ENCODE assay signal across 24 cellular contexts in genomic region chr15:90487186-90487585, GRCh38. TPM values are rescaled to one million over a fixed set of nuclear protein-coding genes. Genes with fewer than 3 reads are reported as not detected.
DNase-seq lines count a peak whose midpoint lies in the region; ATAC-seq and TF ChIP-seq lines count a peak whose summit lies in the region.
"Had no signal": no experiment of that assay in that cellular context is flagged by ENCODE, and none has a peak within 500 bp of the region (broad histone marks: within the 10 kb centered on the region; RNA-seq: fewer than 3 reads in every experiment).

No MANE protein-coding gene starts in this region.

- H4K91ac ChIP-seq in trophoblast cell (ENCODE audit: low read depth, low read length): no peak overlapping the region

- H3K23ac ChIP-seq in trophoblast cell (ENCODE audit: low read length): no peak overlapping the region

- H3K27me3 Mint-ChIP-seq in T-helper 17 cell: no peaks in the 10 kb centered on the region
- H3K27me3 Mint-ChIP-seq in type B pancreatic cell: no peaks in the 10 kb centered on the region
- H3K27me3 Mint-ChIP-seq: CD4-positive, alpha-beta T cell had no signal

- H3K79me1 ChIP-seq in trophoblast cell (ENCODE audit: low read length): peaks cover 2% of the 10 kb centered on the region

- H3K4me3 Mint-ChIP-seq in T-helper 17 cell (no peak overlapping the region), type B pancreatic cell (no peak overlapping the region)
- H3K4me3 Mint-ChIP-seq: CD14-positive monocyte; CD4-positive, alpha-beta T cell; CD8-positive, alpha-beta memory T cell had no signal

- no peak overlapping the region for H4K12ac ChIP-seq in trophoblast cell (ENCODE audit: low read depth, low read length)

- no peak overlapping the region for H3K4ac ChIP-seq in trophoblast cell (ENCODE audit: low read depth, low read length)

- no peak overlapping the region for H4K8ac ChIP-seq in trophoblast cell (ENCODE audit: low read depth, low read length)

- no peaks in the 10 kb centered on the region for H3K9me3 Mint-ChIP-seq in type B pancreatic cell
- H3K9me3 Mint-ChIP-seq: CD14-positive monocyte; CD4-positive, alpha-beta T cell; CD8-positive, alpha-beta memory T cell had no signal

- H2BK5ac ChIP-seq in trophoblast cell (ENCODE audit: low read depth, low read length, poor library complexity): no peak overlapping the region

- H3K27ac ChIP-seq in left lung (no peak overlapping the region), trophoblast cell (ENCODE audit: low read depth, low read length) (no peak overlapping the region)
- H3K27ac ChIP-seq: A549; BLaER1 treated with 17β-estradiol and CSF1 and Interleukin-3, amounts not matched to agents 10 nM and 100 nM; GM23248 had no signal

- H3K9me3 ChIP-seq in T-helper 17 cell (ENCODE audit: control insufficient read depth, low read length, poor library complexity, severe bottlenecking) (no peaks in the 10 kb centered on the region), left lung (no peaks in the 10 kb centered on the region), trophoblast cell (ENCODE audit: insufficient read depth, low read depth, low read length) (no peaks in the 10 kb centered on the region)
- H3K9me3 ChIP-seq: A549; BE2C; BLaER1 treated with 17β-estradiol and CSF1 and Interleukin-3, amounts not matched to agents 10 nM and 100 nM had no signal

- H3K27me3 ChIP-seq in left lung (no peaks in the 10 kb centered on the region), trophoblast cell (ENCODE audit: insufficient read depth, low read length) (no peaks in the 10 kb centered on the region)
- H3K27me3 ChIP-seq: BE2C; BLaER1 treated with 17β-estradiol and CSF1 and Interleukin-3, amounts not matched to agents 10 nM and 100 nM had no signal

- ATAC-seq in T-helper 17 cell (no peak), left lung (peak; percentile 93)
- ATAC-seq: A549, GM12878 had no signal

- H2BK12ac ChIP-seq in trophoblast cell (ENCODE audit: low read length): no peak overlapping the region

- no peak overlapping the region for H3K9ac ChIP-seq in trophoblast cell (ENCODE audit: low read length)
- H3K9ac ChIP-seq: BLaER1 treated with 17β-estradiol and CSF1 and Interleukin-3, amounts not matched to agents 10 nM and 100 nM; GM23248 had no signal

- H3K4me3 ChIP-seq in left lung (no peak overlapping the region), trophoblast cell (ENCODE audit: low read depth, low read length) (no peak overlapping the region)
- H3K4me3 ChIP-seq: A549; BLaER1 treated with 17β-estradiol and CSF1 and Interleukin-3, amounts not matched to agents 10 nM and 100 nM; GM12878; GM23248 had no signal

- H2BK120ac ChIP-seq in trophoblast cell (ENCODE audit: insufficient read depth, low read length, poor library complexity): no peak overlapping the region

- no peak overlapping the region for H2AK5ac ChIP-seq in trophoblast cell (ENCODE audit: low read length)

- H3K4me1 ChIP-seq in left lung (no peaks in the 10 kb centered on the region), trophoblast cell (ENCODE audit: control insufficient read depth in 1 of 2, insufficient read depth in 2 of 2, low read length in 2 of 2) (no peaks in the 10 kb centered on the region)
- H3K4me1 ChIP-seq: BE2C; BLaER1 treated with 17β-estradiol and CSF1 and Interleukin-3, amounts not matched to agents 10 nM and 100 nM had no signal

- H3K14ac ChIP-seq in trophoblast cell (ENCODE audit: low read length): no peak overlapping the region

- H3K4me1 Mint-ChIP-seq in T-helper 17 cell (peaks cover 15% of the 10 kb centered on the region), type B pancreatic cell (ENCODE audit: unreplicated experiment) (no peaks in the 10 kb centered on the region)
- H3K4me1 Mint-ChIP-seq: CD14-positive monocyte had no signal

- DNase-seq in T-helper 17 cell: no peak
- DNase-seq in left lung: no peak
- no peak for DNase-seq in trophoblast cell
- DNase-seq in type B pancreatic cell (ENCODE audit: extremely low spot score, unreplicated experiment): no peak
- DNase-seq in stimulated activated CD4-positive, alpha-beta T cell treated with anti-CD3 and anti-CD28 coated beads, Interleukin-4, amount 100 ng/mL, for 1 hour: no peak
- DNase-seq in NCI-H2029 treated with DMSO at 0.1 percent for 48 hours (lab: John Stamatoyannopoulos, UW): no peak
- no peak for DNase-seq in NCI-H524 treated with DMSO at 0.1 percent for 48 hours (lab: John Stamatoyannopoulos, UW)
- DNase-seq: 8988T; ACHN; AML-193; BE2C; CD4-positive, alpha-beta T cell; CD8-positive, alpha-beta memory T cell; DMS 273 treated with DMSO at 0.1 percent for 48 hours; DMS79; EL; GDM1; GM23248; H7; HCEC 1CT had no signal

- peak overlapping the region; percentile 9 for H3K27ac Mint-ChIP-seq in T-helper 17 cell
- H3K27ac Mint-ChIP-seq in type B pancreatic cell: peak overlapping the region; percentile 3
- H3K27ac Mint-ChIP-seq: CD4-positive, alpha-beta T cell had no signal

- H3K79me2 ChIP-seq in trophoblast cell (ENCODE audit: control insufficient read depth, insufficient read depth, low read length, poor library complexity): no peaks in the 10 kb centered on the region

- TF ChIP-seq CTCF in left lung (IDR thresholded peaks at IDR 0.05) (no peak), type B pancreatic cell (conservative IDR thresholded peaks at IDR 0.05) (no peak)

- H3K36me3 Mint-ChIP-seq in T-helper 17 cell (ENCODE audit: low read depth): peaks cover 22% of the 10 kb centered on the region
- peaks cover 41% of the 10 kb centered on the region for H3K36me3 Mint-ChIP-seq in type B pancreatic cell

- no CpG with 5 or more reads among the region's 8 CpGs for WGBS in trophoblast cell (ENCODE audit: extremely low coverage, insufficient coverage, insufficient read length)

- H3K18ac ChIP-seq in trophoblast cell (ENCODE audit: low read length): peak overlapping the region; percentile 20

- peaks cover 13 to 100% of the 10 kb centered on the region in 2 donors for H3K36me3 ChIP-seq in left lung
- peaks cover 35 to 52% of the 10 kb centered on the region in 2 experiments for H3K36me3 ChIP-seq in trophoblast cell (ENCODE audit: control insufficient read depth in 1 of 2, insufficient read depth in 2 of 2, low read length in 2 of 2)

- intact Hi-C loops in left lung (cut with DNase I): no loop called here

- no peak overlapping the region for H3K4me2 ChIP-seq in trophoblast cell (ENCODE audit: low read length)
- H3K4me2 ChIP-seq: A549; BLaER1 treated with 17β-estradiol and CSF1 and Interleukin-3, amounts not matched to agents 10 nM and 100 nM had no signal

- H2AFZ ChIP-seq in trophoblast cell (ENCODE audit: insufficient read depth, low read length, poor library complexity): no peak overlapping the region
- H2AFZ ChIP-seq: GM23248 had no signal

RNA-seq across cellular contexts. Expression of gene CRTC3, which starts 42.5 kb away (rescaled TPM):
- total RNA-seq in T-helper 17 cell: 10 to 100 TPM; 76.0 to 84.4 TPM
- total RNA-seq in left lung: 10 to 100 TPM; 33.0 to 36.4 TPM
- polyA plus RNA-seq in trophoblast cell (2013): 36.5 and 36.8 TPM in 2 replicates
- total RNA-seq in type B pancreatic cell (ENCODE audit: low replicate concordance): 26.2 and 31.4 TPM in 2 replicates
